In genomic region chr2:241355983-241356870, GRCh38 we compare ENCODE assay signal across 8 cellular contexts. TPM values are rescaled to one million over a fixed set of nuclear protein-coding genes. Genes with fewer than 3 reads are reported as not detected.
A peak's percentile ranks its signal among the peaks of the same experiment; 100 is the strongest.
DNase-seq lines count a peak whose midpoint lies in the region; ATAC-seq and TF ChIP-seq lines count a peak whose summit lies in the region.

TSS of gene FARP2 (plus strand) at chr2:241356285. CDS start at chr2:241373108, 16,823 bp downstream.

- intact Hi-C loops in vagina (cut with DNase I) = loop anchor here (5.0 kb wide), 1 partner anchor 39 kb away; the partner anchor contains the start of genes HDLBP and SEPTIN2

- in situ Hi-C loops in astrocyte of the cerebellum (cut with HindIII; ENCODE audit: low sequenced_read_pairs) = no loop called here

- H3K4me1 ChIP-seq in rectal smooth muscle tissue (ENCODE audit: control insufficient read depth, insufficient read depth, low read length) (peaks cover 5% of the 10 kb centered on the region), vagina (peaks cover 39% of the 10 kb centered on the region)

- peak; percentile 97 to 98 for DNase-seq in NCI-H2081 (lab: John Stamatoyannopoulos, UW)
- DNase-seq in T-helper 9 cell = peak; percentile 94
- DNase-seq in astrocyte of the cerebellum (ENCODE audit: low read depth) = peak; percentile 97
- DNase-seq in hepatic stellate cell (ENCODE audit: low spot score) = peak; percentile 96
- peak in 1 of 2 donors; percentile 98 for DNase-seq in vagina (ENCODE audit: extremely low spot score in 2 of 2)

- peak in 1 of 2 donors; percentile 68 for TF ChIP-seq POLR2A in vagina (IDR thresholded peaks at IDR 0.05)

- ATAC-seq in GM18517 (IDR thresholded peaks at IDR 0.05; ENCODE audit: unreplicated experiment) (peak; percentile 75), HG03039 (IDR thresholded peaks at IDR 0.05; ENCODE audit: unreplicated experiment) (peak; percentile 76)

- H3K9me3 ChIP-seq in vagina = no peaks in the 10 kb centered on the region

- no peak for TF ChIP-seq CTCF in astrocyte of the cerebellum (IDR thresholded peaks at IDR 0.05; ENCODE audit: low read depth, low read length, missing control alignments)
- no peak for TF ChIP-seq CTCF in vagina (IDR thresholded peaks at IDR 0.05)

- peaks cover 9% of the 10 kb centered on the region for H3K36me3 ChIP-seq in rectal smooth muscle tissue (ENCODE audit: control insufficient read depth, insufficient read depth, low read length)
- peaks cover 0 to 19% of the 10 kb centered on the region in 2 donors for H3K36me3 ChIP-seq in vagina

- H3K27me3 ChIP-seq in rectal smooth muscle tissue (ENCODE audit: control insufficient read depth, insufficient read depth, low read length) (no peaks in the 10 kb centered on the region), vagina (no peaks in the 10 kb centered on the region)

- peak within 1 kb of the TSS; percentile 89 for H3K27ac ChIP-seq in rectal smooth muscle tissue (ENCODE audit: low read depth, low read length)
- H3K27ac ChIP-seq in vagina = peak within 1 kb of the TSS; percentile 81

- H3K4me3 ChIP-seq in astrocyte of the cerebellum (ENCODE audit: low read depth, low read length) (peak within 1 kb of the TSS; percentile 81), rectal smooth muscle tissue (ENCODE audit: low read length) (peak within 1 kb of the TSS; percentile 91), vagina (peak within 1 kb of the TSS; percentile 81 to 95)

- H3K9ac ChIP-seq in rectal smooth muscle tissue (ENCODE audit: low read length) = peak within 1 kb of the TSS; percentile 51

RNA-seq across cellular contexts. Expression of gene FARP2, which starts in this region (rescaled TPM):
- 32.9 TPM for total RNA-seq in vagina
